1 cellular context compared by ENCODE assay signal in the genomic region with DNA sequence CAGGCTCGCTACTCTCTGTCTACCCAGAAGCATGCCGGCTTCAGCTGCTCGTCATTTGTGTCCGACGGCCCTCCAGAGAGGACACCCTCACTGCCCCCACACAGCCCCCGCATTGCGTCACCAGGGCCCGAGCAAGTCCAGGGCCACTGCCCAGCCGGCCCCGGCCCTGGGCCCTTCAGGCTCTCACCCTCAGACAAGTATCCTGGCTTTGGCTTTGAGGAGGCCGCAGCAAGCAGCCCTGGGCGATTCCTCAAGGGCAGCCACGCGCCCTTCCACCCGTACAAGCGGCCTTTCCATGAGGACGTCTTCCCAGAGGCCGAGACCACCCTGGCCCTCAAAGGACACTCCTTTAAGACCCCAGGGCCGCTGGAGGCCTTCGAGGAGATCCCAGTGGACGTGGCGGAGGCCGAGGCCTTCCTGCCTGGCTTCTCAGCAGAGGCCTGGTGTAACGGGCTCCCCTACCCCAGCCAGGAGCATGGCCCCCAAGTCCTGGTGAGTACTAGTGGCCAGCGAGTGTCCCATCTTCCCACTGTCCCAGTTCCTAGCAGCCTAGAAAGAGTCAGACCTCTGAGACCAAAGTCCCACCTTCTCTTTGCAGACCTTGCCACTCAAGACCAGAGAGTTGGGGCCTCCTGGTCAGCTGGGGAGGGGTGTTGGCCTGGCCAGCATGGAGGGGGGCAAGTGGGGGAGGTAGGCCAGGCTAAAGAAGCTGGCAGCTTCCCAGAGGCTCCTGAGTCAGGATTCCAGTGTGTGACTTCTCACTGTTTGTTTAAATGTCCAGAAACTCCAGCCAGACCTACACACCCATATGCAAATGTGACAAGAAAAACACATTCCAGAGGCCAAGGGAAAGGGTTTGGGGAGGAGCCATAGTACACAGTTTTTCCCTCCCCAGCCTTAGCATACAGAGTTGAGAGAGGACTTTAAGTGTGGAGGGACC.
TF ChIP-seq lines count a peak whose summit lies in the region.

No MANE protein-coding gene starts in this region.

TF ChIP-seq in HCT116, 20 proteins besides CTCF, POLR2A, EP300 and RAD21 (continued from another document):
- TF ChIP-seq EZH2phosphoT487 (IDR thresholded peaks at IDR 0.05; ENCODE audit: borderline replicate concordance) (no peak), CEBPB (IDR thresholded peaks at IDR 0.05; ENCODE audit: low read depth) (no peak), POLR2AphosphoS5 (IDR thresholded peaks at IDR 0.05; ENCODE audit: low read depth, low read length) (no peak), EGR1 (IDR thresholded peaks at IDR 0.05; ENCODE audit: low read depth) (no peak), SP1 (IDR thresholded peaks at IDR 0.05; ENCODE audit: low read depth) (no peak), SIN3A (IDR thresholded peaks at IDR 0.05; ENCODE audit: low read depth) (no peak), ZNF274 (IDR thresholded peaks at IDR 0.05; ENCODE audit: low read depth, low read length) (no peak), TCF7L2 (IDR thresholded peaks at IDR 0.05; ENCODE audit: borderline replicate concordance, extremely low read depth, insufficient read depth, insufficient read length) (no peak), EZH2 (IDR thresholded peaks at IDR 0.05) (no peak), JUND (IDR thresholded peaks at IDR 0.05) (no peak), YY1 (IDR thresholded peaks at IDR 0.05; ENCODE audit: extremely low read depth, insufficient replicate concordance, low read depth, low read length) (no peak), FOSL1 (IDR thresholded peaks at IDR 0.05; ENCODE audit: low read depth) (no peak)
- TF ChIP-seq, protein P1, sequence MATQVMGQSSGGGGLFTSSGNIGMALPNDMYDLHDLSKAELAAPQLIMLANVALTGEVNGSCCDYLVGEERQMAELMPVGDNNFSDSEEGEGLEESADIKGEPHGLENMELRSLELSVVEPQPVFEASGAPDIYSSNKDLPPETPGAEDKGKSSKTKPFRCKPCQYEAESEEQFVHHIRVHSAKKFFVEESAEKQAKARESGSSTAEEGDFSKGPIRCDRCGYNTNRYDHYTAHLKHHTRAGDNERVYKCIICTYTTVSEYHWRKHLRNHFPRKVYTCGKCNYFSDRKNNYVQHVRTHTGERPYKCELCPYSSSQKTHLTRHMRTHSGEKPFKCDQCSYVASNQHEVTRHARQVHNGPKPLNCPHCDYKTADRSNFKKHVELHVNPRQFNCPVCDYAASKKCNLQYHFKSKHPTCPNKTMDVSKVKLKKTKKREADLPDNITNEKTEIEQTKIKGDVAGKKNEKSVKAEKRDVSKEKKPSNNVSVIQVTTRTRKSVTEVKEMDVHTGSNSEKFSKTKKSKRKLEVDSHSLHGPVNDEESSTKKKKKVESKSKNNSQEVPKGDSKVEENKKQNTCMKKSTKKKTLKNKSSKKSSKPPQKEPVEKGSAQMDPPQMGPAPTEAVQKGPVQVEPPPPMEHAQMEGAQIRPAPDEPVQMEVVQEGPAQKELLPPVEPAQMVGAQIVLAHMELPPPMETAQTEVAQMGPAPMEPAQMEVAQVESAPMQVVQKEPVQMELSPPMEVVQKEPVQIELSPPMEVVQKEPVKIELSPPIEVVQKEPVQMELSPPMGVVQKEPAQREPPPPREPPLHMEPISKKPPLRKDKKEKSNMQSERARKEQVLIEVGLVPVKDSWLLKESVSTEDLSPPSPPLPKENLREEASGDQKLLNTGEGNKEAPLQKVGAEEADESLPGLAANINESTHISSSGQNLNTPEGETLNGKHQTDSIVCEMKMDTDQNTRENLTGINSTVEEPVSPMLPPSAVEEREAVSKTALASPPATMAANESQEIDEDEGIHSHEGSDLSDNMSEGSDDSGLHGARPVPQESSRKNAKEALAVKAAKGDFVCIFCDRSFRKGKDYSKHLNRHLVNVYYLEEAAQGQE (IDR thresholded peaks at IDR 0.05; ENCODE audit: low read depth) = no peak
